8 cellular contexts compared by ENCODE assay signal in genomic region chr5:57171818-57172465, GRCh38. TPM values are rescaled to one million over a fixed set of nuclear protein-coding genes. Genes with fewer than 3 reads are reported as not detected.
DNase-seq lines count a peak whose midpoint lies in the region; ATAC-seq and TF ChIP-seq lines count a peak whose summit lies in the region.

No MANE protein-coding gene starts in this region.

- H3K36me3 ChIP-seq in WERI-Rb-1 (peaks cover 20% of the 10 kb centered on the region), esophagus squamous epithelium (no peaks in the 10 kb centered on the region), gastrocnemius medialis (no peaks in the 10 kb centered on the region)

- TF ChIP-seq CTCF in HFF-Myc (IDR thresholded peaks at IDR 0.05; ENCODE audit: low read depth, low read length, missing control alignments) (no peak), WERI-Rb-1 (IDR thresholded peaks at IDR 0.05; ENCODE audit: low read depth, low read length) (no peak), esophagus squamous epithelium (IDR thresholded peaks at IDR 0.05) (no peak), gastrocnemius medialis (IDR thresholded peaks at IDR 0.05 in 4 of 5, conservative IDR thresholded peaks at IDR 0.05 in 1 of 5) (no peak), GM13976 (IDR thresholded peaks at IDR 0.05; ENCODE audit: borderline replicate concordance, control extremely low read depth, extremely low read depth, insufficient read depth, missing control alignments) (no peak)

- H3K9me3 ChIP-seq in WERI-Rb-1 (ENCODE audit: severe bottlenecking) (no peaks in the 10 kb centered on the region), esophagus squamous epithelium (no peaks in the 10 kb centered on the region), gastrocnemius medialis (no peaks in the 10 kb centered on the region)

- DNase-seq in HFF-Myc (ENCODE audit: extremely low read depth, low read depth) (no peak), WERI-Rb-1 (no peak), esophagus squamous epithelium (lab: John Stamatoyannopoulos, UW) (no peak), gastrocnemius medialis (no peak), GM13976 (ENCODE audit: low spot score) (no peak), NCI-H1092 (lab: John Stamatoyannopoulos, UW) (no peak)

- 45 to 50% methylated on average over 16 of the region's 16 CpGs for whole genome bisulfite sequencing in esophagus squamous epithelium, 2 donors

- no peak for TF ChIP-seq POLR2A in esophagus squamous epithelium (IDR thresholded peaks at IDR 0.05)
- TF ChIP-seq POLR2A in gastrocnemius medialis (IDR thresholded peaks at IDR 0.05) = no peak

- peak overlapping the region; percentile 95 for H3K4me3 ChIP-seq in HFF-Myc (replicated peaks; ENCODE audit: low read depth, low read length)
- peak overlapping the region; percentile 88 for H3K4me3 ChIP-seq in WERI-Rb-1 (ENCODE audit: low read depth, low read length)
- peak overlapping the region; percentile 93 to 96 (median 94) for H3K4me3 ChIP-seq in esophagus squamous epithelium
- H3K4me3 ChIP-seq in gastrocnemius medialis = peak overlapping the region in 2 of 4 donors; percentile 84 to 86

- H3K27me3 ChIP-seq in WERI-Rb-1 (ENCODE audit: insufficient read depth, low read depth, severe bottlenecking) = no peaks in the 10 kb centered on the region
- no peaks in the 10 kb centered on the region for H3K27me3 ChIP-seq in esophagus squamous epithelium
- H3K27me3 ChIP-seq in gastrocnemius medialis = no peaks in the 10 kb centered on the region

- intact Hi-C loops in esophagus squamous epithelium (cut with DNase I) (no loop called here), gastrocnemius medialis (cut with DNase I; ENCODE audit: low total_unique reads) (loop anchor here (2.0 kb wide), 1 partner anchor 49 kb away; no protein-coding TSS in a partner anchor)

- no peak for ATAC-seq in gastrocnemius medialis
- no peak for ATAC-seq in GM19328 (IDR thresholded peaks at IDR 0.05; ENCODE audit: unreplicated experiment)
- ATAC-seq in GM21526 (IDR thresholded peaks at IDR 0.05; ENCODE audit: low FRiP score, unreplicated experiment) = no peak

- in situ Hi-C loops in gastrocnemius medialis (cut with MboI; ENCODE audit: low sequenced_read_pairs in 4 of 4) (no loop called here), GM13976 (cut with MboI; ENCODE audit: low sequenced_read_pairs, unreplicated experiment) (no loop called here)

- H3K4me1 ChIP-seq in esophagus squamous epithelium (peaks cover 0 to 33% (median 0%) of the 10 kb centered on the region in 3 donors), gastrocnemius medialis (peaks cover 10 to 20% of the 10 kb centered on the region in 2 donors)

- peak overlapping the region; percentile 100; the same call in 1 of the 2 replicates for H3K27ac ChIP-seq in WERI-Rb-1
- H3K27ac ChIP-seq in esophagus squamous epithelium = peak overlapping the region; percentile 100
- H3K27ac ChIP-seq in gastrocnemius medialis = peak overlapping the region in 3 of 4 donors; percentile 98 to 100 (median 100)

RNA-seq across cellular contexts. Expression of gene GPBP1, which starts 1.9 kb away (rescaled TPM):
- 10 to 100 TPM; 27.4 to 64.3 (median 43.2) TPM for total RNA-seq in esophagus squamous epithelium
- 10 to 100 TPM; 40.4 to 58.0 (median 50.5) TPM for total RNA-seq in gastrocnemius medialis
